1 cellular context compared by ENCODE assay signal in the genomic region with DNA sequence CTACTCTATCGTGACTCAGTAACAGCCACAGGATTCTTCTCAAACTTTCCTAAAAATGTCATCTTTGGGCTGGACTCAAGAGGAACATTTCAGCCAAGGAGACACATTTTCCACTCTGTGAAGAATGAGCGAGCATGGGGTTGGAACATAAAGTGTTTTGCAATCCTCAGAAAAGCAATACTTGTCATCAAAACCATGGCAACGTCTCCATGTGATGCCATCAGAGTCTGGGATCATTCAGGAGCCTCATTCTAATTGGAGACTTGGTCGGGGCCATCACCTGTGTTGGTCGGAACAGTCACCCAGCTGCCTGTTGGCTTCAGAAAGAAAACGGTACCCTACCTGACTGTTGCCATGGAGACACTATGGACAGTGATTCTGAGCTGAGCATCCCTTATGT.
TF ChIP-seq lines count a peak whose summit lies in the region.

No MANE protein-coding gene starts in this region.

TF ChIP-seq in IMR-90, 13 proteins besides CTCF, POLR2A, EP300 and RAD21:
- TF ChIP-seq FOS (IDR thresholded peaks at IDR 0.05; ENCODE audit: low read depth, low read length) (no peak), SMC3 (IDR thresholded peaks at IDR 0.05; ENCODE audit: low read depth, low read length) (no peak), NFE2L2 (IDR thresholded peaks at IDR 0.05; ENCODE audit: low read depth, low read length) (no peak), BHLHE40 (IDR thresholded peaks at IDR 0.05; ENCODE audit: low read depth, low read length) (no peak), MXI1 (IDR thresholded peaks at IDR 0.05; ENCODE audit: borderline replicate concordance, low read depth, low read length) (no peak), CEBPB (IDR thresholded peaks at IDR 0.05; ENCODE audit: low read depth, low read length) (peak; percentile 87)
- TF ChIP-seq, protein P1, sequence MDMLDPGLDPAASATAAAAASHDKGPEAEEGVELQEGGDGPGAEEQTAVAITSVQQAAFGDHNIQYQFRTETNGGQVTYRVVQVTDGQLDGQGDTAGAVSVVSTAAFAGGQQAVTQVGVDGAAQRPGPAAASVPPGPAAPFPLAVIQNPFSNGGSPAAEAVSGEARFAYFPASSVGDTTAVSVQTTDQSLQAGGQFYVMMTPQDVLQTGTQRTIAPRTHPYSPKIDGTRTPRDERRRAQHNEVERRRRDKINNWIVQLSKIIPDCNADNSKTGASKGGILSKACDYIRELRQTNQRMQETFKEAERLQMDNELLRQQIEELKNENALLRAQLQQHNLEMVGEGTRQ (IDR thresholded peaks at IDR 0.05; ENCODE audit: low read depth, low read length): peak; percentile 55; the same call in 1 of the 2 replicates
